11 cellular contexts compared by ENCODE assay signal in the genomic region with DNA sequence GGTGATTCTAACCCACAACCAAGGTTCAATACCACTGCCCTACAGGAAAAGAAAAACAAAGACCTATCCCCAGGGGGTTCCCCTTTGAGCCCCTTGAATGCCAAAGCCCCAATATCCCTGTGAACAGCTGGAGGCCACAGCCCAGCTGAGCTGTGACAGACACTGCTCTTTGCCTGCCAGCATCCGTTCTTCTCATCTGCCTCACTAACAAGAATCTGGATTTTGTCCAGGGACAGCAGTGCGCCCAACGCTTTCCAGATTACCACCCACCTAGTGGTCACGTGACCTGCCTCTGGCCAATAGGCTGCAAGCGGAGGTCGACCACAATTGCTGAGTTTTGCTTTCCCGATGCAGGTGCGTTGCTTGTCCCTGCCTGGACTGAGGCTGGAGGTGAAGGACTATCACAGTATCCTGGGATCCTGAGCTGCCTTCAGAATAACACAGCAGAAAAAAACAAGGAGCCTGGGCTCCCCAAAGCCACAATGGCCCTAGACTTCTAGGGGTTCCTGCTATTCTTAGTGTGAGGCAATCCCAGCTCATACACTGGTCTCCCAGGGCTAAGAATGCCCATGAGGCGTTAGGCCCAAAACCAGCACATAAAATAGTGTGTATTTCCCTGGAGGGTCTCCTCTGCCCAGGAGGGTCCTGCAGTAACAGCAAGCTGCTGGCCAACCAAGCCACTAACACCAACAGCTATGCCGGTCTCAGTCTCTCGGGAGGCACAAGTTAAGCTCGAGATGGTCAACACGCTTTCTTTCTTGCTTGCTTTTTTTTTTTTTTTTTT. TPM values are rescaled to one million over a fixed set of nuclear protein-coding genes. Genes with fewer than 3 reads are reported as not detected.
A peak's percentile ranks its signal among the peaks of the same experiment; 100 is the strongest.
DNase-seq lines count a peak whose midpoint lies in the region; ATAC-seq, FAIRE-seq and TF ChIP-seq lines count a peak whose summit lies in the region.
"Had no signal": no experiment of that assay in that cellular context is flagged by ENCODE, and none has a peak within 500 bp of the region (broad histone marks: within the 10 kb centered on the region; RNA-seq: fewer than 3 reads in every experiment).

No MANE protein-coding gene starts in this region.

- no peak overlapping the region for H3K9ac ChIP-seq in keratinocyte (ENCODE audit: control insufficient read depth, extremely low read depth, insufficient read depth, low read length)
- H3K9ac ChIP-seq: BLaER1 had no signal

- no peaks in the 10 kb centered on the region for H4K20me1 ChIP-seq in keratinocyte (ENCODE audit: control insufficient read depth, extremely low read depth, insufficient read depth, low read length)

- no peak overlapping the region for H3K4me2 ChIP-seq in keratinocyte (ENCODE audit: control insufficient read depth, extremely low read depth, insufficient read depth, low read depth, low read length)
- H3K4me2 ChIP-seq: BLaER1 had no signal

- dilution Hi-C loops in keratinocyte (cut with MboI; ENCODE audit: extremely low pct_ligation_motif_present, low sequenced_read_pairs), result no loop called here

- no peaks in the 10 kb centered on the region for H3K9me1 ChIP-seq in keratinocyte (ENCODE audit: control insufficient read depth, extremely low read depth, insufficient read depth, low read length)

- intact Hi-C loops in mucosa of descending colon (cut with DNase I, micrococcal nuclease) (no loop called here), left colon (cut with DNase I, micrococcal nuclease) (no loop called here)

- H3K4me3 ChIP-seq in keratinocyte (ENCODE audit: control insufficient read depth in 2 of 3, extremely low read depth in 1 of 3, insufficient read depth in 2 of 3, low read depth in 1 of 3, low read length in 3 of 3) (no peak overlapping the region), mucosa of descending colon (no peak overlapping the region)
- H3K4me3 ChIP-seq: BLaER1 had no signal

- H3K27me3 ChIP-seq in keratinocyte (ENCODE audit: control insufficient read depth, extremely low read depth, insufficient read depth, low read length), result no peaks in the 10 kb centered on the region
- H3K27me3 ChIP-seq: BLaER1 had no signal

- TF ChIP-seq CTCF in keratinocyte (optimal IDR thresholded peaks at IDR 0.05 in 1 of 3, IDR thresholded peaks at IDR 0.05 in 1 of 3, conservative IDR thresholded peaks at IDR 0.05 in 1 of 3; ENCODE audit: extremely low read depth in 1 of 3, insufficient read depth in 2 of 3, low read length in 3 of 3) (no peak), mucosa of descending colon (IDR thresholded peaks at IDR 0.05) (no peak)

- ATAC-seq in GM19463 (IDR thresholded peaks at IDR 0.05; ENCODE audit: unreplicated experiment) (no peak), mucosa of descending colon (no peak), left colon (no peak)
- ATAC-seq: stimulated activated naive B cell treated with anti-CD40 and anti-IgM and Interleukin-4, amounts not matched to agents 10 μg/mL and 1 μg/mL and 100 μg/mL, for 72 hours had no signal

- peaks cover 33% of the 10 kb centered on the region for H3K4me1 ChIP-seq in keratinocyte (ENCODE audit: control insufficient read depth, extremely low read depth, insufficient read depth, low read length)
- H3K4me1 ChIP-seq in mucosa of descending colon (ENCODE audit: low read depth), result peaks cover 9% of the 10 kb centered on the region
- H3K4me1 ChIP-seq: BLaER1 had no signal

- no peaks in the 10 kb centered on the region for H3K79me2 ChIP-seq in keratinocyte (ENCODE audit: control insufficient read depth, insufficient read depth, low read length)

- H3K9me3 ChIP-seq in keratinocyte (ENCODE audit: control insufficient read depth, low read depth, low read length) (no peaks in the 10 kb centered on the region), mucosa of descending colon (no peaks in the 10 kb centered on the region)
- H3K9me3 ChIP-seq: BLaER1 had no signal

- H3K36me3 ChIP-seq in keratinocyte (ENCODE audit: control insufficient read depth in 2 of 2, extremely low read depth in 1 of 2, insufficient read depth in 2 of 2, low read length in 2 of 2) (peaks cover 1 to 11% of the 10 kb centered on the region in 2 experiments), mucosa of descending colon (ENCODE audit: low read depth) (no peaks in the 10 kb centered on the region)

- DNase-seq in A172 (ENCODE audit: low spot score) (peak; percentile 93), NCI-H1092 (lab: John Stamatoyannopoulos, UW) (peak; percentile 30), ecto neural progenitor cell (ENCODE audit: low spot score) (peak; percentile 83), keratinocyte (ENCODE audit: low read depth, low spot score) (no peak), NCI-H748 treated with DMSO at 0.1 percent for 48 hours (lab: John Stamatoyannopoulos, UW) (no peak), mucosa of descending colon (no peak), left colon (no peak)
- DNase-seq: naive thymus-derived CD4-positive, alpha-beta T cell; stimulated activated naive B cell treated with anti-CD40 and anti-IgM and Interleukin-4, amounts not matched to agents 10 μg/mL and 1 μg/mL and 100 μg/mL, for 72 hours had no signal

- H3K27ac ChIP-seq in keratinocyte (ENCODE audit: control insufficient read depth, insufficient read depth, low read length), result peak overlapping the region; percentile 8
- H3K27ac ChIP-seq: BLaER1 had no signal

- H2AFZ ChIP-seq in keratinocyte (ENCODE audit: control insufficient read depth, low read length), result no peak overlapping the region

- no peak for FAIRE-seq in keratinocyte (lab: Jason Lieb, UNC)

RNA-seq across cellular contexts. Expression of a gene that starts 13.8 kb away (rescaled TPM):
- 0.41 TPM in 1 of 2 replicates, not detected in the other for total RNA-seq in A172 (2014; rRNA removed; shearing (Covaris generic))
- polyA plus RNA-seq in keratinocyte, result 29.2 to 30.8 TPM (median 30.2 TPM) in 3 replicates
- 24.5 TPM for polyA plus RNA-seq in keratinocyte (2011; ENCODE audit: low read depth)
- polyA plus RNA-seq in keratinocyte (2011; cell fraction: cytosol; rRNA removed), result 13.0 and 20.3 TPM in 2 replicates
- polyA plus RNA-seq in keratinocyte (2011; cell fraction: nucleus; rRNA removed), result 32.9 and 38.4 TPM in 2 replicates
- polyA plus RNA-seq in keratinocyte (2012; ENCODE audit: low replicate concordance), result 24.6 and 37.7 TPM in 2 replicates
- 18.2 to 27.2 TPM (median 19.1 TPM) in 3 replicates for polyA minus RNA-seq in keratinocyte
- 10.2 TPM for polyA minus RNA-seq in keratinocyte (2011; cell fraction: cytosol; rRNA and poly(A)+ RNA removed)
- polyA minus RNA-seq in keratinocyte (2011; cell fraction: nucleus; rRNA and poly(A)+ RNA removed), result 10.9 and 17.8 TPM in 2 replicates
- 100 to 1,000 TPM in 2 of 3 donors, 10 to 100 TPM in 1; 79.3 to 246 (median 160) TPM for total RNA-seq in mucosa of descending colon
- 100 to 1,000 TPM; 161 to 208 TPM for total RNA-seq in left colon

Comparison
In these comparisons a context has a peak if more than half of its experiments do, and no peak if none do; other contexts are left out.
1. DNase-seq: peak in A172 (single experiment), NCI-H1092 (single experiment) and ecto neural progenitor cell (single experiment); none in keratinocyte (single experiment), NCI-H748 treated with DMSO at 0.1 percent for 48 hours (single experiment), mucosa of descending colon (0 of 3) and left colon (0 of 2).
2. RNA of a gene that starts 13.8 kb away (total RNA-seq): 161 to 208 TPM in left colon and 79.3 to 246 TPM in mucosa of descending colon; 0.41 TPM in A172; every median in the first group is over 10 times any median in the second.